ENCODE assay signal across 19 cellular contexts in genomic region chr10:122022276-122022675, GRCh38. TPM values are rescaled to one million over a fixed set of nuclear protein-coding genes. Genes with fewer than 3 reads are reported as not detected.
DNase-seq lines count a peak whose midpoint lies in the region; ATAC-seq, FAIRE-seq and TF ChIP-seq lines count a peak whose summit lies in the region.
"Had no signal": no experiment of that assay in that cellular context is flagged by ENCODE, and none has a peak within 500 bp of the region (broad histone marks: within the 10 kb centered on the region; RNA-seq: fewer than 3 reads in every experiment).

No MANE protein-coding gene starts in this region.

- no peaks in the 10 kb centered on the region for H4K20me1 ChIP-seq in HepG2 (ENCODE audit: insufficient read depth, low read length)

- TF ChIP-seq EP300 in HepG2 (IDR thresholded peaks at IDR 0.05; ENCODE audit: low read depth in 2 of 2, low read length in 2 of 2), result no peak
- no peak for TF ChIP-seq EP300 in HepG2 (CRISPR knock-in tag; IDR thresholded peaks at IDR 0.05; ENCODE audit: borderline replicate concordance)

- intact Hi-C loops in HepG2 (cut with micrococcal nuclease; ENCODE audit: unreplicated experiment), result no loop called here
- intact Hi-C loops in right lobe of liver (cut with DNase I), result no loop called here
- intact Hi-C loops in colonic mucosa (cut with DNase I), result no loop called here

- WGBS in HepG2 (ENCODE audit: low lambda C conversion rate), result 75% methylated on average over 4 of the region's 4 CpGs
- 71% methylated on average over 3 of the region's 4 CpGs for WGBS in right lobe of liver (ENCODE audit: insufficient coverage, low coverage, low lambda C conversion rate, missing lambda C conversion rate)

- FAIRE-seq in HepG2 (lab: Jason Lieb, UNC), result no peak
- FAIRE-seq: GM12878 had no signal

- BruUV-seq in HepG2 (replicated peaks; lab: Mats Ljungman, UMichigan), result no TSS peak

- H3K4me3 ChIP-seq in HepG2 (replicated peaks in 1 of 3; ENCODE audit: insufficient read depth in 1 of 3, low read depth in 2 of 3, low read length in 3 of 3) (no peak overlapping the region), right lobe of liver (no peak overlapping the region), muscle layer of duodenum (ENCODE audit: low read depth in 1 of 2, low read length in 2 of 2) (no peak overlapping the region), stomach smooth muscle (ENCODE audit: low read length in 2 of 2) (peak overlapping the region in 1 of 2 donors; percentile 27), colonic mucosa (no peak overlapping the region)
- H3K4me3 ChIP-seq: GM12878 had no signal

- no peak for TF ChIP-seq POLR2A in HepG2 (IDR thresholded peaks at IDR 0.05; ENCODE audit: insufficient read depth in 1 of 2, low read depth in 2 of 2, low read length in 2 of 2)
- no peak for TF ChIP-seq POLR2A in right lobe of liver (IDR thresholded peaks at IDR 0.05)

- no peak for TF ChIP-seq CTCF in HepG2 (CRISPR knock-in tag; IDR thresholded peaks at IDR 0.05)
- TF ChIP-seq CTCF in right lobe of liver (IDR thresholded peaks at IDR 0.05), result no peak
- TF ChIP-seq CTCF in colonic mucosa (IDR thresholded peaks at IDR 0.05), result no peak

- H2AFZ ChIP-seq in HepG2 (ENCODE audit: low read length), result no peak overlapping the region

- no peak for TF ChIP-seq RAD21 in HepG2 (CRISPR knock-in tag; IDR thresholded peaks at IDR 0.05)

- DNase-seq in HepG2 (ENCODE audit: low spot score) (no peak), right lobe of liver (no peak), NCI-H146 (lab: John Stamatoyannopoulos, UW) (no peak), colonic mucosa (no peak)
- DNase-seq in stimulated activated CD4-positive, alpha-beta T cell treated with anti-CD3 and anti-CD28 coated beads, Interleukin-4, amount 100 ng/mL, for 1 hour, result no peak
- DNase-seq: AML-193; CD4-positive, CD25-positive, alpha-beta regulatory T cell; DMS53; HCEC 1CT; MV-4-11; NCI-H1436; NCI-H2107; NCI-H226; NCI-H526 treated with DMSO at 0.1 percent for 48 hours; RPMI8226 had no signal

- H3K4me2 ChIP-seq in HepG2 (ENCODE audit: low read depth, low read length), result no peak overlapping the region

- ATAC-seq in HepG2, result no peak
- ATAC-seq in right lobe of liver, result no peak
- ATAC-seq: GM12878 had no signal

- H3K27ac ChIP-seq in HepG2 (ENCODE audit: extremely low read length, insufficient read depth, low read length) (no peak overlapping the region), right lobe of liver (no peak overlapping the region), muscle layer of duodenum (ENCODE audit: low read length) (peak overlapping the region; percentile 77), stomach smooth muscle (ENCODE audit: low read length) (peak overlapping the region; percentile 95), colonic mucosa (no peak overlapping the region)

- H3K36me3 ChIP-seq in HepG2 (replicated peaks in 1 of 2; ENCODE audit: control insufficient read depth in 1 of 2, insufficient read depth in 2 of 2, low read length in 2 of 2) (no peaks in the 10 kb centered on the region), right lobe of liver (no peaks in the 10 kb centered on the region), muscle layer of duodenum (ENCODE audit: control insufficient read depth in 1 of 2, insufficient read depth in 2 of 2, low read length in 2 of 2) (no peaks in the 10 kb centered on the region), stomach smooth muscle (ENCODE audit: control insufficient read depth in 2 of 2, insufficient read depth in 2 of 2, low read length in 2 of 2) (no peaks in the 10 kb centered on the region), colonic mucosa (no peaks in the 10 kb centered on the region)

- H3K9ac ChIP-seq in HepG2 (ENCODE audit: insufficient read depth, low read depth, low read length) (no peak overlapping the region), stomach smooth muscle (ENCODE audit: low read length in 2 of 2) (peak overlapping the region; percentile 56 to 80), colonic mucosa (ENCODE audit: low read depth in 2 of 2, low read length in 2 of 2) (no peak overlapping the region)

- in situ Hi-C loops in HepG2 (cut with HindIII; ENCODE audit: extremely low pct_ligation_motif_present, low pct_unique_long_range_greater_than_20kb), result no loop called here

- POLR2A ChIA-PET in HepG2 (lab: Yijun Ruan, JAX), result no interaction called here

- CTCF ChIA-PET in HepG2 (lab: Yijun Ruan, JAX; ENCODE audit: low intra/inter-chr PET ratio, low total read pairs), result no interaction called here

- H3K27me3 ChIP-seq in HepG2 (ENCODE audit: control insufficient read depth in 1 of 2, insufficient read depth in 2 of 2, low read length in 2 of 2) (peaks cover 0 to 15% of the 10 kb centered on the region in 2 experiments; a peak in 1 of 5 replicates), right lobe of liver (no peaks in the 10 kb centered on the region), muscle layer of duodenum (ENCODE audit: low read depth, low read length) (no peaks in the 10 kb centered on the region), stomach smooth muscle (ENCODE audit: control insufficient read depth in 1 of 2, insufficient read depth in 2 of 2, low read length in 2 of 2) (no peaks in the 10 kb centered on the region), colonic mucosa (no peaks in the 10 kb centered on the region)

- no peaks in the 10 kb centered on the region for H3K9me3 ChIP-seq in HepG2 (ENCODE audit: low read length)
- H3K9me3 ChIP-seq in right lobe of liver, result no peaks in the 10 kb centered on the region
- no peaks in the 10 kb centered on the region for H3K9me3 ChIP-seq in muscle layer of duodenum (ENCODE audit: control insufficient read depth in 1 of 2, low read length in 2 of 2)
- no peaks in the 10 kb centered on the region for H3K9me3 ChIP-seq in stomach smooth muscle (ENCODE audit: control insufficient read depth in 2 of 2, low read length in 2 of 2)
- H3K9me3 ChIP-seq in colonic mucosa, result no peaks in the 10 kb centered on the region

- H3K4me1 ChIP-seq in HepG2 (ENCODE audit: insufficient read depth, low read length) (peaks cover 44% of the 10 kb centered on the region), right lobe of liver (no peaks in the 10 kb centered on the region), muscle layer of duodenum (ENCODE audit: control insufficient read depth in 1 of 2, insufficient read depth in 2 of 2, low read length in 2 of 2) (peaks cover 0 to 21% of the 10 kb centered on the region in 2 donors), stomach smooth muscle (ENCODE audit: control insufficient read depth, insufficient read depth, low read length) (peaks cover 13% of the 10 kb centered on the region), colonic mucosa (no peaks in the 10 kb centered on the region)

- H3K79me2 ChIP-seq in HepG2 (ENCODE audit: insufficient read depth, low read length), result no peaks in the 10 kb centered on the region

RNA-seq across cellular contexts. Expression of gene TACC2, which starts 33.3 kb away (rescaled TPM):
- 11.8 and 16.1 TPM in 2 replicates for total RNA-seq in HepG2 (2016; rRNA removed; fragmentation: Illumina TruSeq; extraction: Trizol)
- total RNA-seq in HepG2 (2016; cell fraction: cytosol; rRNA removed; fragmentation: Illumina TruSeq; extraction: Trizol; ENCODE audit: low read depth), result 3.0 and 3.6 TPM in 2 replicates
- 11.8 and 16.2 TPM in 2 replicates for total RNA-seq in HepG2 (2016; cell fraction: insoluble cytoplasmic fraction; rRNA removed; fragmentation: Illumina TruSeq; extraction: Trizol)
- 8.9 and 10.3 TPM in 2 replicates for total RNA-seq in HepG2 (2016; cell fraction: membrane; rRNA removed; fragmentation: Illumina TruSeq; extraction: Trizol)
- 23.8 and 25.0 TPM in 2 replicates for total RNA-seq in HepG2 (2016; cell fraction: nucleus; rRNA removed; fragmentation: Illumina TruSeq; extraction: Trizol)
- 15.3 and 16.0 TPM in 2 replicates for polyA plus RNA-seq in HepG2 (2011; rRNA removed)
- 7.6 and 10.9 TPM in 2 replicates for polyA plus RNA-seq in HepG2 (2011; cell fraction: cytosol; rRNA removed)
- polyA plus RNA-seq in HepG2 (2011; cell fraction: nucleus; rRNA removed), result 37.7 and 43.0 TPM in 2 replicates
- 21.9 and 23.8 TPM in 2 replicates for polyA plus RNA-seq in HepG2 (2012)
- polyA plus RNA-seq in HepG2 (2016; cell fraction: cytosol; fragmentation: Illumina TruSeq; extraction: Trizol; ENCODE audit: low read depth), result 1.6 and 2.9 TPM in 2 replicates
- polyA plus RNA-seq in HepG2 (2016; cell fraction: insoluble cytoplasmic fraction; fragmentation: Illumina TruSeq; extraction: Trizol; ENCODE audit: low read depth), result 24.0 and 27.9 TPM in 2 replicates
- 6.4 and 8.1 TPM in 2 replicates for polyA plus RNA-seq in HepG2 (2016; cell fraction: membrane; fragmentation: Illumina TruSeq; extraction: Trizol; ENCODE audit: low read depth)
- 35.9 and 48.4 TPM in 2 replicates for polyA plus RNA-seq in HepG2 (2016; cell fraction: nucleus; fragmentation: Illumina TruSeq; extraction: Trizol; ENCODE audit: insufficient read depth, low read depth)
- polyA minus RNA-seq in HepG2 (2011; rRNA and poly(A)+ RNA removed; ENCODE audit: low replicate concordance), result 10.4 and 18.0 TPM in 2 replicates
- polyA minus RNA-seq in HepG2 (2011; cell fraction: cytosol; rRNA and poly(A)+ RNA removed), result 9.7 and 13.0 TPM in 2 replicates
- polyA minus RNA-seq in HepG2 (2011; cell fraction: nucleus; rRNA and poly(A)+ RNA removed), result 30.6 and 33.9 TPM in 2 replicates
- 10 to 100 TPM; 16.2 to 21.1 (median 18.8) TPM for total RNA-seq in right lobe of liver
- total RNA-seq in colonic mucosa, result 10 to 100 TPM; 90.0 to 93.2 TPM
- total RNA-seq: CD4-positive, CD25-positive, alpha-beta regulatory T cell; OCI-LY7 had no signal
- polyA plus RNA-seq: CD4-positive, CD25-positive, alpha-beta regulatory T cell had no signal

RNA-seq across cellular contexts. Expression of gene NSMCE4A, which starts 47.3 kb away (rescaled TPM):
- total RNA-seq in HepG2 (2016; rRNA removed; fragmentation: Illumina TruSeq; extraction: Trizol), result 91.6 and 108 TPM in 2 replicates
- total RNA-seq in HepG2 (2016; cell fraction: cytosol; rRNA removed; fragmentation: Illumina TruSeq; extraction: Trizol; ENCODE audit: low read depth), result 46.8 and 47.9 TPM in 2 replicates
- total RNA-seq in HepG2 (2016; cell fraction: insoluble cytoplasmic fraction; rRNA removed; fragmentation: Illumina TruSeq; extraction: Trizol), result 95.7 and 113 TPM in 2 replicates
- 58.2 and 62.5 TPM in 2 replicates for total RNA-seq in HepG2 (2016; cell fraction: membrane; rRNA removed; fragmentation: Illumina TruSeq; extraction: Trizol)
- total RNA-seq in HepG2 (2016; cell fraction: nucleus; rRNA removed; fragmentation: Illumina TruSeq; extraction: Trizol), result 79.6 and 84.1 TPM in 2 replicates
- 47.0 and 61.1 TPM in 2 replicates for polyA plus RNA-seq in HepG2 (2011; rRNA removed)
- polyA plus RNA-seq in HepG2 (2011; cell fraction: cytosol; rRNA removed), result 26.3 and 29.5 TPM in 2 replicates
- 120 and 126 TPM in 2 replicates for polyA plus RNA-seq in HepG2 (2011; cell fraction: nucleus; rRNA removed)
- 42.3 and 49.9 TPM in 2 replicates for polyA plus RNA-seq in HepG2 (2012)
- polyA plus RNA-seq in HepG2 (2016; cell fraction: cytosol; fragmentation: Illumina TruSeq; extraction: Trizol; ENCODE audit: low read depth), result 42.9 and 45.9 TPM in 2 replicates
- polyA plus RNA-seq in HepG2 (2016; cell fraction: insoluble cytoplasmic fraction; fragmentation: Illumina TruSeq; extraction: Trizol; ENCODE audit: low read depth), result 98.9 and 108 TPM in 2 replicates
- polyA plus RNA-seq in HepG2 (2016; cell fraction: membrane; fragmentation: Illumina TruSeq; extraction: Trizol; ENCODE audit: low read depth), result 44.9 and 47.4 TPM in 2 replicates
- polyA plus RNA-seq in HepG2 (2016; cell fraction: nucleus; fragmentation: Illumina TruSeq; extraction: Trizol; ENCODE audit: insufficient read depth, low read depth), result 142 and 151 TPM in 2 replicates
- polyA minus RNA-seq in HepG2 (2011; rRNA and poly(A)+ RNA removed; ENCODE audit: low replicate concordance), result 11.7 and 12.0 TPM in 2 replicates
- polyA minus RNA-seq in HepG2 (2011; cell fraction: cytosol; rRNA and poly(A)+ RNA removed), result 11.8 and 18.0 TPM in 2 replicates
- polyA minus RNA-seq in HepG2 (2011; cell fraction: nucleus; rRNA and poly(A)+ RNA removed), result 56.8 and 59.3 TPM in 2 replicates
- total RNA-seq in right lobe of liver, result 10 to 100 TPM; 17.0 to 46.5 (median 30.6) TPM
- 10 to 100 TPM; 55.0 to 63.9 TPM for total RNA-seq in colonic mucosa

Comparison
In these comparisons a context has a peak if more than half of its experiments do, and no peak if none do; other contexts are left out.
1. H3K27ac ChIP-seq: peak in muscle layer of duodenum (single experiment) and stomach smooth muscle (single experiment); none in HepG2 (single experiment), right lobe of liver (0 of 3) and colonic mucosa (single experiment).
2. H3K9ac ChIP-seq: peak in stomach smooth muscle (2 of 2); none in HepG2 (single experiment) and colonic mucosa (0 of 2).